1 cellular context compared by ENCODE assay signal in the genomic region with DNA sequence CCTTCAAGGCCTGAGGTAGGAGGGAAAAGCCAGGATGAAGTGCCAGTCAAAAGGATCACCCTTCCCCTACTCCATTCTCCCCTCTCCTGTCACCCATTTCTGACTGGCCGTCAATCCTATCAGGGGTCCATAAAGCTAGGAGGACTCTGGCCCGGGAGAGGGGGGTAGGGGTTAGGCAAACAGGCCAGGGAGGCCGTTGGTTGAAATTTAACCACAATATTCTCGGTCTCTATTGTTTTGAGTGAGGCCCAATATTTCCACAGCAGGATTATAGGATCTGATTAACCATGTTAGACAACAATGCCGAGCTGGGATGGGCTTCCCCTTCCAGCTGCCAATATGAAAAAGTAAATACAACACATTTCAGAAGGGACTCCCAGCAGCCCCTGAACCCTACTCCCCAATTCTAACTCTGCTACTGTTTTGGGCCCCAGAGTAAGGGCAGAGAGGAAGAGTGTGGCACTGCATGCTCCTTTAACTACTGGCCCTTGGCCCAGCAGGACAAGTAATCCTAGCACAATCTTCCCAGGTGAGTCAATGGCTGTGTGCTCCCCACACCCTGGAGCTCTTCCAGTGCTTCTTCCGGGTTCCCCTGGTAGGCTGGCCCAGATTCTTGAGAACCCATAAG.
A peak's percentile ranks its signal among the peaks of the same experiment; 100 is the strongest.
TF ChIP-seq lines count a peak whose summit lies in the region.

No MANE protein-coding gene starts in this region.

TF ChIP-seq in HepG2, 621 proteins besides CTCF, POLR2A, EP300 and RAD21 (continued from another document and continues in another):
- TF ChIP-seq ZBTB4 (CRISPR knock-in tag; IDR thresholded peaks at IDR 0.05; ENCODE audit: borderline replicate concordance) = no peak
- no peak for TF ChIP-seq KLF9 (CRISPR knock-in tag; IDR thresholded peaks at IDR 0.05; ENCODE audit: low read depth)
- peak; percentile 43; the same call in 1 of the 2 replicates for TF ChIP-seq KMT2B (CRISPR knock-in tag; IDR thresholded peaks at IDR 0.05)
- no peak for TF ChIP-seq ZSCAN22 (CRISPR knock-in tag; IDR thresholded peaks at IDR 0.05)
- peak; percentile 96 for TF ChIP-seq TARDBP (CRISPR knock-in tag; IDR thresholded peaks at IDR 0.05)
- TF ChIP-seq MED8 (CRISPR knock-in tag; IDR thresholded peaks at IDR 0.05; ENCODE audit: insufficient replicate concordance) = peak; percentile 21
- no peak for TF ChIP-seq ZNF557 (CRISPR knock-in tag; IDR thresholded peaks at IDR 0.05)
- TF ChIP-seq ATM (IDR thresholded peaks at IDR 0.05; ENCODE audit: borderline replicate concordance) = no peak
- 0 out of 2 replicates have a peak, but pooled peaks have one; percentile 20 for TF ChIP-seq CEBPG (CRISPR knock-in tag; IDR thresholded peaks at IDR 0.05)
- no peak for TF ChIP-seq TAF15 (IDR thresholded peaks at IDR 0.05; ENCODE audit: low read depth, low read length, poor library complexity, severe bottlenecking)
- TF ChIP-seq ZNF780A (CRISPR knock-in tag; IDR thresholded peaks at IDR 0.05) = no peak
- peak; percentile 25; the same call in 1 of the 2 replicates for TF ChIP-seq ZNF644 (CRISPR knock-in tag; IDR thresholded peaks at IDR 0.05; ENCODE audit: low read depth)
- no peak for TF ChIP-seq ZNF577 (CRISPR knock-in tag; IDR thresholded peaks at IDR 0.05; ENCODE audit: borderline replicate concordance, low read depth)
- TF ChIP-seq YEATS4 (CRISPR knock-in tag; IDR thresholded peaks at IDR 0.05; ENCODE audit: borderline replicate concordance) = peak; percentile 14; the same call in 1 of the 2 replicates
- TF ChIP-seq MYC (CRISPR knock-in tag; IDR thresholded peaks at IDR 0.05; ENCODE audit: borderline replicate concordance) = no peak; the same call in 1 of the 2 replicates
- no peak for TF ChIP-seq SNRNP70 (IDR thresholded peaks at IDR 0.05; ENCODE audit: low read depth, low read length)
- TF ChIP-seq HMGA1 (CRISPR knock-in tag; conservative IDR thresholded peaks at IDR 0.05) = no peak
- peak; percentile 96 for TF ChIP-seq GFI1 (CRISPR knock-in tag; IDR thresholded peaks at IDR 0.05; ENCODE audit: borderline replicate concordance)
- TF ChIP-seq EEA1 (CRISPR knock-in tag; IDR thresholded peaks at IDR 0.05; ENCODE audit: borderline replicate concordance) = no peak
- TF ChIP-seq, protein P1, sequence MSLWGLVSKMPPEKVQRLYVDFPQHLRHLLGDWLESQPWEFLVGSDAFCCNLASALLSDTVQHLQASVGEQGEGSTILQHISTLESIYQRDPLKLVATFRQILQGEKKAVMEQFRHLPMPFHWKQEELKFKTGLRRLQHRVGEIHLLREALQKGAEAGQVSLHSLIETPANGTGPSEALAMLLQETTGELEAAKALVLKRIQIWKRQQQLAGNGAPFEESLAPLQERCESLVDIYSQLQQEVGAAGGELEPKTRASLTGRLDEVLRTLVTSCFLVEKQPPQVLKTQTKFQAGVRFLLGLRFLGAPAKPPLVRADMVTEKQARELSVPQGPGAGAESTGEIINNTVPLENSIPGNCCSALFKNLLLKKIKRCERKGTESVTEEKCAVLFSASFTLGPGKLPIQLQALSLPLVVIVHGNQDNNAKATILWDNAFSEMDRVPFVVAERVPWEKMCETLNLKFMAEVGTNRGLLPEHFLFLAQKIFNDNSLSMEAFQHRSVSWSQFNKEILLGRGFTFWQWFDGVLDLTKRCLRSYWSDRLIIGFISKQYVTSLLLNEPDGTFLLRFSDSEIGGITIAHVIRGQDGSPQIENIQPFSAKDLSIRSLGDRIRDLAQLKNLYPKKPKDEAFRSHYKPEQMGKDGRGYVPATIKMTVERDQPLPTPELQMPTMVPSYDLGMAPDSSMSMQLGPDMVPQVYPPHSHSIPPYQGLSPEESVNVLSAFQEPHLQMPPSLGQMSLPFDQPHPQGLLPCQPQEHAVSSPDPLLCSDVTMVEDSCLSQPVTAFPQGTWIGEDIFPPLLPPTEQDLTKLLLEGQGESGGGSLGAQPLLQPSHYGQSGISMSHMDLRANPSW (CRISPR knock-in tag; IDR thresholded peaks at IDR 0.05; ENCODE audit: borderline replicate concordance) = no peak
- peak; percentile 74 for TF ChIP-seq HMG20B (CRISPR knock-in tag; conservative IDR thresholded peaks at IDR 0.05)
- no peak for TF ChIP-seq FOSL1 (CRISPR knock-in tag; IDR thresholded peaks at IDR 0.05; ENCODE audit: borderline replicate concordance)
- peak; percentile 74; the same call in 1 of the 2 replicates for TF ChIP-seq CCDC6 (CRISPR knock-in tag; IDR thresholded peaks at IDR 0.05)
- no peak for TF ChIP-seq KLF16 (CRISPR knock-in tag; IDR thresholded peaks at IDR 0.05)
- peak; percentile 68; the same call in 1 of the 2 replicates for TF ChIP-seq MEF2D (CRISPR knock-in tag; IDR thresholded peaks at IDR 0.05)
- no peak for TF ChIP-seq TCF12 (IDR thresholded peaks at IDR 0.05)
- TF ChIP-seq TCF12 (CRISPR knock-in tag; IDR thresholded peaks at IDR 0.05) = no peak
- no peak for TF ChIP-seq ZNF552 (CRISPR knock-in tag; IDR thresholded peaks at IDR 0.05; ENCODE audit: borderline replicate concordance)
- 0 out of 2 replicates have a peak, but pooled peaks have one; percentile 29 for TF ChIP-seq ZNF343 (CRISPR knock-in tag; IDR thresholded peaks at IDR 0.05)
- no peak for TF ChIP-seq RELA (CRISPR knock-in tag; IDR thresholded peaks at IDR 0.05)
- TF ChIP-seq ZNF12 (CRISPR knock-in tag; IDR thresholded peaks at IDR 0.05) = 0 out of 2 replicates have a peak, but pooled peaks have one; percentile 14
- TF ChIP-seq CCAR2 (optimal IDR thresholded peaks at IDR 0.05; ENCODE audit: low read depth, low read length) = peak; percentile 26
- no peak for TF ChIP-seq ZNF282 (IDR thresholded peaks at IDR 0.05; ENCODE audit: partially characterized antibody)
- TF ChIP-seq ZFP62 (CRISPR knock-in tag; IDR thresholded peaks at IDR 0.05) = no peak
- peak; percentile 54; the same call in 1 of the 2 replicates for TF ChIP-seq ONECUT2 (CRISPR knock-in tag; IDR thresholded peaks at IDR 0.05)
- no peak for TF ChIP-seq WIZ (CRISPR knock-in tag; IDR thresholded peaks at IDR 0.05)
- no peak for TF ChIP-seq ZNF570 (CRISPR knock-in tag; IDR thresholded peaks at IDR 0.05; ENCODE audit: borderline replicate concordance)
- TF ChIP-seq ZZZ3 (CRISPR knock-in tag; IDR thresholded peaks at IDR 0.05; ENCODE audit: borderline replicate concordance) = no peak
- peak; percentile 91; the same call in 1 of the 2 replicates for TF ChIP-seq ZNF33B (CRISPR knock-in tag; IDR thresholded peaks at IDR 0.05)
- TF ChIP-seq ZNF460 (CRISPR knock-in tag; IDR thresholded peaks at IDR 0.05; ENCODE audit: borderline replicate concordance) = peak; percentile 26; the same call in 1 of the 2 replicates
- TF ChIP-seq PCBP2 (optimal IDR thresholded peaks at IDR 0.05; ENCODE audit: low read depth, low read length, poor library complexity, severe bottlenecking) = no peak
- TF ChIP-seq ZNF746 (CRISPR knock-in tag; IDR thresholded peaks at IDR 0.05) = peak; percentile 82; the same call in 1 of the 2 replicates
- TF ChIP-seq, protein P2, sequence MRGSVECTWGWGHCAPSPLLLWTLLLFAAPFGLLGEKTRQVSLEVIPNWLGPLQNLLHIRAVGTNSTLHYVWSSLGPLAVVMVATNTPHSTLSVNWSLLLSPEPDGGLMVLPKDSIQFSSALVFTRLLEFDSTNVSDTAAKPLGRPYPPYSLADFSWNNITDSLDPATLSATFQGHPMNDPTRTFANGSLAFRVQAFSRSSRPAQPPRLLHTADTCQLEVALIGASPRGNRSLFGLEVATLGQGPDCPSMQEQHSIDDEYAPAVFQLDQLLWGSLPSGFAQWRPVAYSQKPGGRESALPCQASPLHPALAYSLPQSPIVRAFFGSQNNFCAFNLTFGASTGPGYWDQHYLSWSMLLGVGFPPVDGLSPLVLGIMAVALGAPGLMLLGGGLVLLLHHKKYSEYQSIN (CRISPR knock-in tag; IDR thresholded peaks at IDR 0.05; ENCODE audit: borderline replicate concordance) = no peak
- no peak for TF ChIP-seq PLRG1 (conservative IDR thresholded peaks at IDR 0.05)
- TF ChIP-seq ZNF777 (CRISPR knock-in tag; IDR thresholded peaks at IDR 0.05) = no peak
- no peak for TF ChIP-seq ZNF564 (CRISPR knock-in tag; IDR thresholded peaks at IDR 0.05)
- no peak for TF ChIP-seq SMC3 (IDR thresholded peaks at IDR 0.05; ENCODE audit: low read length)
- TF ChIP-seq ZSCAN25 (CRISPR knock-in tag; IDR thresholded peaks at IDR 0.05) = peak; percentile 75
- TF ChIP-seq MBD4 (IDR thresholded peaks at IDR 0.05; ENCODE audit: borderline replicate concordance, low read length) = no peak
- no peak for TF ChIP-seq ZNF841 (CRISPR knock-in tag; IDR thresholded peaks at IDR 0.05; ENCODE audit: borderline replicate concordance)
- no peak for TF ChIP-seq SYNCRIP (IDR thresholded peaks at IDR 0.05; ENCODE audit: insufficient read depth, low read depth, low read length)
- no peak for TF ChIP-seq KLF13 (CRISPR knock-in tag; IDR thresholded peaks at IDR 0.05)
- TF ChIP-seq TOPORS (CRISPR knock-in tag; IDR thresholded peaks at IDR 0.05) = peak; percentile 43; the same call in 1 of the 2 replicates
- no peak for TF ChIP-seq NFAT5 (CRISPR knock-in tag; IDR thresholded peaks at IDR 0.05)
- TF ChIP-seq NR0B2 (CRISPR knock-in tag; IDR thresholded peaks at IDR 0.05) = no peak
- TF ChIP-seq ZFP90 (CRISPR knock-in tag; IDR thresholded peaks at IDR 0.05; ENCODE audit: borderline replicate concordance) = no peak
- peak; percentile 100 for TF ChIP-seq SOX5 (CRISPR knock-in tag; IDR thresholded peaks at IDR 0.05; ENCODE audit: borderline replicate concordance)
- TF ChIP-seq HOXA7 (CRISPR knock-in tag; IDR thresholded peaks at IDR 0.05) = no peak
- no peak for TF ChIP-seq ZBTB1 (CRISPR knock-in tag; IDR thresholded peaks at IDR 0.05; ENCODE audit: borderline replicate concordance)
- TF ChIP-seq STAT5B (CRISPR knock-in tag; IDR thresholded peaks at IDR 0.05) = no peak; the same call in 1 of the 2 replicates
- TF ChIP-seq ZNF652 (CRISPR knock-in tag; IDR thresholded peaks at IDR 0.05; ENCODE audit: borderline replicate concordance, low read depth) = peak; percentile 20; the same call in 1 of the 2 replicates
